Comparison of ENCODE assay signal across 8 cellular contexts in genomic region chr12:117098361-117099217, GRCh38. TPM values are rescaled to one million over a fixed set of nuclear protein-coding genes. Genes with fewer than 3 reads are reported as not detected.
DNase-seq lines count a peak whose midpoint lies in the region; ATAC-seq lines count a peak whose summit lies in the region.

No MANE protein-coding gene starts in this region.

- peak; percentile 46 for ATAC-seq in GM21619 (IDR thresholded peaks at IDR 0.05; ENCODE audit: unreplicated experiment)

- H3K9me3 Mint-ChIP-seq in IgD-negative memory B cell = no peaks in the 10 kb centered on the region

- H3K4me3 Mint-ChIP-seq in IgD-negative memory B cell = peak overlapping the region; percentile 80 to 93 (median 90)

- peaks cover 10 to 19% (median 11%) of the 10 kb centered on the region in 3 donors for H3K4me1 Mint-ChIP-seq in IgD-negative memory B cell

- peak overlapping the region; percentile 70; the same call in 1 of the 2 replicates for H3K4me3 ChIP-seq in GM08714 (ENCODE audit: low read length)

- H3K27me3 Mint-ChIP-seq in IgD-negative memory B cell = peaks cover 2% of the 10 kb centered on the region

- no peaks in the 10 kb centered on the region for H3K36me3 Mint-ChIP-seq in IgD-negative memory B cell

- no peak overlapping the region for H3K27ac Mint-ChIP-seq in IgD-negative memory B cell

- peak; percentile 12 for DNase-seq in activated T-helper 9 cell treated with anti-CD3 and anti-CD28 coated beads, Interleukin-2, amount 50 U/mL, for 16 hours (ENCODE audit: low read depth)
- DNase-seq in iPS-NIHi11 (ENCODE audit: low spot score) (peak; percentile 76), NCI-H1105 (lab: John Stamatoyannopoulos, UW) (no peak), NCI-H187 treated with DMSO at 0.1 percent for 48 hours (lab: John Stamatoyannopoulos, UW) (no peak)
- DNase-seq in stimulated activated CD4-positive, alpha-beta T cell treated with anti-CD3 and anti-CD28 coated beads, Interleukin-4, amount 100 ng/mL, for 4 hours = peak; percentile 17 to 27

RNA-seq across cellular contexts. Expression of gene TESC, which starts 0.6 kb away (rescaled TPM):
- 24.5 TPM for polyA plus RNA-seq in IgD-negative memory B cell

Comparison
In these comparisons a context has a peak if more than half of its experiments do, and no peak if none do; other contexts are left out.
1. DNase-seq: peak in activated T-helper 9 cell treated with anti-CD3 and anti-CD28 coated beads, Interleukin-2, amount 50 U/mL, for 16 hours (single experiment), iPS-NIHi11 (single experiment) and stimulated activated CD4-positive, alpha-beta T cell treated with anti-CD3 and anti-CD28 coated beads, Interleukin-4, amount 100 ng/mL, for 4 hours (2 of 2); none in NCI-H1105 (single experiment) and NCI-H187 treated with DMSO at 0.1 percent for 48 hours (single experiment).